Comparison of ENCODE assay signal across 9 cellular contexts in the genomic region with DNA sequence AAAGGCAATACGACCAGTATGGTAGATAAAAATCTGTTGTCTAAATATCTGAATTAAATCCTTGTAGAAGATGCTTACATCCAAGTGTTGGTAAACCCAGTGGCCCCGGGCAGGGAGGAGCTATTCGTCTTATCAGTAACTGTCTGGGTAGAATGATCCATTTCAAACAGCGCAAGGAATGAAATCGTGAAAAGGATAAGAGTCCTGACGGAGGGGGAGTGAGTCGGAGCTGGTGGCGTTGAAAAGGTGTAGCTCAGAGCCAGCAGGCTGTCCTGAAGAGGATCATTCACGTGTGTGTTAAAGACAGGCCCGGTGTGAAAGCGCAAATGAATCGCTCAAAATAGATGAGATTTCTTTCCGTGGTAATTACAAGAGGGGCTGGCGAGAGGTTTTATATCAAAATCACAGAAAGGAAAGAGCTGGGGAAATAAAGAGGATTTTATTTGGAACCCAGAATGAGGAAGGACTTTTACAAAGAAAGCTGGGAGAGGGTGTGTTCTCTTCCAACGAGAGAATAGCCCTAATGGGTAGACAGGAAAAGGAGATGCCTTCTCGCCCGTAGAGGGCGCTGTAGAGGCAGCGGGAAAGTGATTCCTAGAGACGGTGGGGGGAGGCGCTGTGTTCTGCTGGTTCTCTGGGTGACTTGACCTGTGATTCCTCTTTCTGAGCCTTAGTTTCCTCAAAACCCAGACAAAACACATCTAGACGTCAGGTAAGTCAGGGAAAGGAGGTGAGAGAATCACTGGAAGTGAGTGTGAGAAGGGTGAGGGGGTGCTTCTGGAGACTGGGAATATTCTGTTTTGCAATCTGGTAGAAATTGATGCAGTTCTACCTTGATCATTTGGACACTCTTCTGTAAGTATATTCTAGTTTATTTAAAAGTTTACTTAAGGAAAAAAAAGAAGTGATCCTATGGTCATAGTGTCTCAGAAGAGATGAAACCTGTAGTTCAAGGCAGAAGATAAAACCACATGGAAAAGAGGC. TPM values are rescaled to one million over a fixed set of nuclear protein-coding genes. Genes with fewer than 3 reads are reported as not detected.
A peak's percentile ranks its signal among the peaks of the same experiment; 100 is the strongest.
DNase-seq lines count a peak whose midpoint lies in the region; ATAC-seq and TF ChIP-seq lines count a peak whose summit lies in the region.
"Had no signal": no experiment of that assay in that cellular context is flagged by ENCODE, and none has a peak within 500 bp of the region (broad histone marks: within the 10 kb centered on the region; RNA-seq: fewer than 3 reads in every experiment).

No MANE protein-coding gene starts in this region.

- peak overlapping the region in 1 of 59 donors; percentile 64 for H3K27ac ChIP-seq in dorsolateral prefrontal cortex

- intact Hi-C loops in dorsolateral prefrontal cortex (cut with DNase I) = no loop called here

- TF ChIP-seq CTCF in dorsolateral prefrontal cortex (IDR thresholded peaks at IDR 0.05 in 54 of 56, conservative IDR thresholded peaks at IDR 0.05 in 2 of 56; ENCODE audit: low read depth in 1 of 56, partially characterized antibody in 56 of 56) (peak in 37 of 56 donors; percentile 9 to 52 (median 26)), retinal pigment epithelial cell (conservative IDR thresholded peaks at IDR 0.05; ENCODE audit: low read depth, low read length) (peak; percentile 25)

- peaks cover 0 to 40% (median 0%) of the 10 kb centered on the region in 45 donors for H3K27me3 ChIP-seq in dorsolateral prefrontal cortex

- H3K4me3 ChIP-seq in dorsolateral prefrontal cortex (no peak overlapping the region), retinal pigment epithelial cell (ENCODE audit: low read length) (no peak overlapping the region)

- ATAC-seq in GM18861 (IDR thresholded peaks at IDR 0.05; ENCODE audit: unreplicated experiment) (no peak), GM19455 (IDR thresholded peaks at IDR 0.05; ENCODE audit: unreplicated experiment) (no peak)

- DNase-seq in activated CD8-positive, alpha-beta memory T cell treated with anti-CD3 and anti-CD28 coated beads, Interleukin-2, amount 50 U/mL, for 48 hours = peak; percentile 55
- DNase-seq in activated CD8-positive, alpha-beta memory T cell treated with anti-CD3 and anti-CD28 coated beads for 24 hours = no peak
- peak; percentile 3 for DNase-seq in LoVo (ENCODE audit: low spot score)
- DNase-seq in dorsolateral prefrontal cortex = peak in 1 of 10 donors; percentile 67
- no peak for DNase-seq in retinal pigment epithelial cell (ENCODE audit: low read depth)
- DNase-seq in glomerular visceral epithelial cell (ENCODE audit: extremely low spot score) = no peak
- DNase-seq: Kasumi-1 had no signal

RNA-seq across cellular contexts. Expression of a gene that starts 39.3 kb away (rescaled TPM):
- 10 to 100 TPM; 19.2 to 83.1 (median 56.9) TPM for total RNA-seq in dorsolateral prefrontal cortex

Comparison
In these comparisons a context has a peak if more than half of its experiments do, and no peak if none do; other contexts are left out.
1. DNase-seq: peak in activated CD8-positive, alpha-beta memory T cell treated with anti-CD3 and anti-CD28 coated beads, Interleukin-2, amount 50 U/mL, for 48 hours (single experiment) and LoVo (single experiment); none in activated CD8-positive, alpha-beta memory T cell treated with anti-CD3 and anti-CD28 coated beads for 24 hours (single experiment), retinal pigment epithelial cell (single experiment) and glomerular visceral epithelial cell (single experiment).